ENCODE assay signal across 8 cellular contexts in genomic region chr13:78658630-78659449, GRCh38. TPM values are rescaled to one million over a fixed set of nuclear protein-coding genes. Genes with fewer than 3 reads are reported as not detected.
DNase-seq lines count a peak whose midpoint lies in the region; ATAC-seq and TF ChIP-seq lines count a peak whose summit lies in the region.

OBI1 (minus strand) TSS chr13:78659155; CDS start chr13:78659120, 35 bp downstream.

- peak within 1 kb of the TSS; percentile 96 for H3K9ac ChIP-seq in trophoblast cell (ENCODE audit: low read length)

- peak within 1 kb of the TSS; percentile 72 for H2BK5ac ChIP-seq in trophoblast cell (ENCODE audit: low read depth, low read length, poor library complexity)

- WGBS in trophoblast cell (ENCODE audit: extremely low coverage, insufficient coverage, insufficient read length), result no CpG with 5 or more reads among the region's 67 CpGs
- WGBS in tibial nerve, 2 donors, result 1% methylated on average over 60 to 65 of the region's 67 CpGs

- no peak within 1 kb of the TSS for H2BK12ac ChIP-seq in trophoblast cell (ENCODE audit: low read length)

- DNase-seq in NCI-H1105 treated with DMSO at 0.1 percent for 48 hours (lab: John Stamatoyannopoulos, UW) (peak; percentile 73), SW480 (ENCODE audit: low spot score) (peak; percentile 81), cardiac septum (ENCODE audit: low spot score) (peak; percentile 96), trophoblast cell (peak; percentile 76 to 91), tibial nerve (ENCODE audit: low spot score in 2 of 2) (peak; percentile 78 to 89)
- peak; percentile 90 for DNase-seq in activated naive CD8-positive, alpha-beta T cell treated with anti-CD3 and anti-CD28 coated beads, Interleukin-2, amount 50 U/mL, for 24 hours

- H4K8ac ChIP-seq in trophoblast cell (ENCODE audit: low read depth, low read length), result peak within 1 kb of the TSS; percentile 88

- peak within 1 kb of the TSS; percentile 73 for H2AK5ac ChIP-seq in trophoblast cell (ENCODE audit: low read length)

- H3K36me3 ChIP-seq in trophoblast cell (ENCODE audit: control insufficient read depth in 1 of 2, insufficient read depth in 2 of 2, low read length in 2 of 2) (no peaks in the 10 kb centered on the region), tibial nerve (no peaks in the 10 kb centered on the region)

- no peaks in the 10 kb centered on the region for H3K27me3 Mint-ChIP-seq in activated naive CD8-positive, alpha-beta T cell treated with anti-CD3 and anti-CD28 coated beads, Interleukin-2, amount 50 U/mL, for 24 hours

- peaks cover 12% of the 10 kb centered on the region for H3K36me3 Mint-ChIP-seq in activated naive CD8-positive, alpha-beta T cell treated with anti-CD3 and anti-CD28 coated beads, Interleukin-2, amount 50 U/mL, for 24 hours (ENCODE audit: low read depth)

- H3K23ac ChIP-seq in trophoblast cell (ENCODE audit: low read length), result no peak within 1 kb of the TSS

- H3K27ac ChIP-seq in trophoblast cell (ENCODE audit: low read depth, low read length), result peak within 1 kb of the TSS; percentile 44
- H3K27ac ChIP-seq in tibial nerve, result peak within 1 kb of the TSS; percentile 36 to 84 (median 72)

- peak within 1 kb of the TSS; percentile 26 for H2BK120ac ChIP-seq in trophoblast cell (ENCODE audit: insufficient read depth, low read length, poor library complexity)

- H3K4ac ChIP-seq in trophoblast cell (ENCODE audit: low read depth, low read length), result peak within 1 kb of the TSS; percentile 74

- H3K18ac ChIP-seq in trophoblast cell (ENCODE audit: low read length), result peak within 1 kb of the TSS; percentile 48

- TF ChIP-seq EP300 in tibial nerve (IDR thresholded peaks at IDR 0.05), result peak in 1 of 2 donors; percentile 91

- peak within 1 kb of the TSS; percentile 85 for H3K14ac ChIP-seq in trophoblast cell (ENCODE audit: low read length)

- H3K4me2 ChIP-seq in trophoblast cell (ENCODE audit: low read length), result peak within 1 kb of the TSS; percentile 80

- intact Hi-C loops in cardiac septum (cut with DNase I), result loop anchor here (5.0 kb wide), 1 partner anchor 52 kb away; no protein-coding TSS in a partner anchor

- peak within 1 kb of the TSS; percentile 84 for H4K91ac ChIP-seq in trophoblast cell (ENCODE audit: low read depth, low read length)

- H3K27me3 ChIP-seq in trophoblast cell (ENCODE audit: insufficient read depth, low read length), result no peaks in the 10 kb centered on the region
- no peaks in the 10 kb centered on the region for H3K27me3 ChIP-seq in tibial nerve

- H2AFZ ChIP-seq in trophoblast cell (ENCODE audit: insufficient read depth, low read length, poor library complexity), result peak within 1 kb of the TSS; percentile 57

- peak within 1 kb of the TSS; percentile 65 for H4K12ac ChIP-seq in trophoblast cell (ENCODE audit: low read depth, low read length)

- H3K79me2 ChIP-seq in trophoblast cell (ENCODE audit: control insufficient read depth, insufficient read depth, low read length, poor library complexity), result peaks cover 6% of the 10 kb centered on the region

- peak within 1 kb of the TSS; percentile 82 for H3K4me3 ChIP-seq in GM12875 (ENCODE audit: low read depth, low read length)
- H3K4me3 ChIP-seq in trophoblast cell (ENCODE audit: low read depth, low read length), result peak within 1 kb of the TSS; percentile 100
- H3K4me3 ChIP-seq in tibial nerve, result peak within 1 kb of the TSS; percentile 70 to 91 (median 88)

- H3K4me3 Mint-ChIP-seq in activated naive CD8-positive, alpha-beta T cell treated with anti-CD3 and anti-CD28 coated beads, Interleukin-2, amount 50 U/mL, for 24 hours, result peak within 1 kb of the TSS; percentile 99

- peaks cover 3 to 4% of the 10 kb centered on the region in 2 experiments for H3K4me1 ChIP-seq in trophoblast cell (ENCODE audit: control insufficient read depth in 1 of 2, insufficient read depth in 2 of 2, low read length in 2 of 2)
- H3K4me1 ChIP-seq in tibial nerve, result peaks cover 0 to 29% (median 10%) of the 10 kb centered on the region in 4 donors

- H3K79me1 ChIP-seq in trophoblast cell (ENCODE audit: low read length), result peaks cover 4% of the 10 kb centered on the region

- ATAC-seq in HG02678 (IDR thresholded peaks at IDR 0.05; ENCODE audit: unreplicated experiment), result peak; percentile 78
- peak; percentile 97 for ATAC-seq in activated naive CD8-positive, alpha-beta T cell treated with anti-CD3 and anti-CD28 coated beads, Interleukin-2, amount 50 U/mL, for 24 hours

- no peaks in the 10 kb centered on the region for H3K9me3 Mint-ChIP-seq in activated naive CD8-positive, alpha-beta T cell treated with anti-CD3 and anti-CD28 coated beads, Interleukin-2, amount 50 U/mL, for 24 hours

- TF ChIP-seq POLR2A in tibial nerve (IDR thresholded peaks at IDR 0.05), result peak; percentile 29 to 43

- H3K27ac Mint-ChIP-seq in activated naive CD8-positive, alpha-beta T cell treated with anti-CD3 and anti-CD28 coated beads, Interleukin-2, amount 50 U/mL, for 24 hours, result peak within 1 kb of the TSS; percentile 99

- TF ChIP-seq CTCF in GM12875 (IDR thresholded peaks at IDR 0.05; ENCODE audit: borderline replicate concordance, insufficient read depth, low read depth, low read length) (no peak), tibial nerve (IDR thresholded peaks at IDR 0.05) (peak in 1 of 5 experiments; percentile 12)

- peaks cover 37% of the 10 kb centered on the region for H3K4me1 Mint-ChIP-seq in activated naive CD8-positive, alpha-beta T cell treated with anti-CD3 and anti-CD28 coated beads, Interleukin-2, amount 50 U/mL, for 24 hours

- H3K9me3 ChIP-seq in trophoblast cell (ENCODE audit: insufficient read depth, low read depth, low read length) (no peaks in the 10 kb centered on the region), tibial nerve (no peaks in the 10 kb centered on the region)

RNA-seq across cellular contexts. Expression of gene OBI1, which starts in this region (rescaled TPM):
- total RNA-seq in cardiac septum, result 9.7 TPM
- 11.4 and 12.0 TPM in 2 replicates for polyA plus RNA-seq in trophoblast cell (2013)
- 10 to 100 TPM in 3 of 4 donors, 1 to 10 TPM in 1; 8.4 to 16.1 (median 12.3) TPM for total RNA-seq in tibial nerve

Comparison
In these comparisons a context has a peak if more than half of its experiments do, and no peak if none do; other contexts are left out.
1. Peak in every context shown above with its lines: DNase-seq, ATAC-seq, H3K4me3 ChIP-seq and H3K27ac ChIP-seq.